1 cellular context compared by ENCODE assay signal in the genomic region with DNA sequence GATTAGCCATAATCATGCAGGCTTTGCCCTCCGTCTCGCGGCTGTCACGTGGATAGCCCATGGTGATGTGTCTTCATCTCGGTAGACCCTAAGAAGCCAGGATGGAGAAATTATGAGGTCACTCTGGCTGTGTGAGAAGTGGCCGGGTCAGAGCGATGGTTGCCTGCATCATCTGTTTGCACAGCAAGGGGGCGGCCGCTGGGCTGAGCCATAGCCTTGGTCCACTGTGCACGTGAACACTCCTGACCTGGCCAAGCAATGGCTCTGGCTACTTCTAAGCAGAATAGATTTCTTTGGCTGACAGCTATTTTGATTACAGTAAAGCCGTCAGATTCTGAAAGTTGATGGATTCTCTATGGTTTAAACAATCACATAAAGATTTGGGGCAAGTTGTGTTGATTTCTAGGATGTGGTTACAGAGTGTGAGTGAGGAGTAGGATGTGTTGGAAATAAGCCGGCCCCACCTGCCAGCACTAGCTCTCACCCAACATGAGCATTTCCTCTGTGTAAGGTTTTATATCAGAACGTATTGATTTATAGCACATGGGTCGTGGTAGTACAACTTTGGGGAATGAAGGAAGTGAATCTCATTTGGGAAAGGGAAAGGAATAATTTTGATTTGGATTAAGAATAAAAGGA.
TF ChIP-seq lines count a peak whose summit lies in the region.

No MANE protein-coding gene starts in this region.

TF ChIP-seq in HepG2, 621 proteins besides CTCF, POLR2A, EP300 and RAD21:
- TF ChIP-seq, protein P1, sequence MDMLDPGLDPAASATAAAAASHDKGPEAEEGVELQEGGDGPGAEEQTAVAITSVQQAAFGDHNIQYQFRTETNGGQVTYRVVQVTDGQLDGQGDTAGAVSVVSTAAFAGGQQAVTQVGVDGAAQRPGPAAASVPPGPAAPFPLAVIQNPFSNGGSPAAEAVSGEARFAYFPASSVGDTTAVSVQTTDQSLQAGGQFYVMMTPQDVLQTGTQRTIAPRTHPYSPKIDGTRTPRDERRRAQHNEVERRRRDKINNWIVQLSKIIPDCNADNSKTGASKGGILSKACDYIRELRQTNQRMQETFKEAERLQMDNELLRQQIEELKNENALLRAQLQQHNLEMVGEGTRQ (IDR thresholded peaks at IDR 0.05; ENCODE audit: low read depth, low read length): 0 out of 2 replicates have a peak, but pooled peaks have one; percentile 16
- TF ChIP-seq, protein P1 (CRISPR knock-in tag; IDR thresholded peaks at IDR 0.05; ENCODE audit: borderline replicate concordance): peak; percentile 41; the same call in 1 of the 2 replicates
- no peak for TF ChIP-seq NR2F6 (IDR thresholded peaks at IDR 0.05)
- peak; percentile 12; the same call in 1 of the 2 replicates for TF ChIP-seq NR2F6 (CRISPR knock-in tag; IDR thresholded peaks at IDR 0.05)
- peak; percentile 35; the same call in 1 of the 2 replicates for TF ChIP-seq FOXA3 (CRISPR knock-in tag; IDR thresholded peaks at IDR 0.05)
- TF ChIP-seq, protein P2, sequence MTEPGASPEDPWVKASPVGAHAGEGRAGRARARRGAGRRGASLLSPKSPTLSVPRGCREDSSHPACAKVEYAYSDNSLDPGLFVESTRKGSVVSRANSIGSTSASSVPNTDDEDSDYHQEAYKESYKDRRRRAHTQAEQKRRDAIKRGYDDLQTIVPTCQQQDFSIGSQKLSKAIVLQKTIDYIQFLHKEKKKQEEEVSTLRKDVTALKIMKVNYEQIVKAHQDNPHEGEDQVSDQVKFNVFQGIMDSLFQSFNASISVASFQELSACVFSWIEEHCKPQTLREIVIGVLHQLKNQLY (CRISPR knock-in tag; IDR thresholded peaks at IDR 0.05): peak; percentile 75; the same call in 1 of the 2 replicates
- 0 out of 2 replicates have a peak, but pooled peaks have one; percentile 14 for TF ChIP-seq ZNF121 (CRISPR knock-in tag; IDR thresholded peaks at IDR 0.05)
- TF ChIP-seq BHLHE40 (IDR thresholded peaks at IDR 0.05; ENCODE audit: low read length): peak; percentile 93
- TF ChIP-seq, protein P3, sequence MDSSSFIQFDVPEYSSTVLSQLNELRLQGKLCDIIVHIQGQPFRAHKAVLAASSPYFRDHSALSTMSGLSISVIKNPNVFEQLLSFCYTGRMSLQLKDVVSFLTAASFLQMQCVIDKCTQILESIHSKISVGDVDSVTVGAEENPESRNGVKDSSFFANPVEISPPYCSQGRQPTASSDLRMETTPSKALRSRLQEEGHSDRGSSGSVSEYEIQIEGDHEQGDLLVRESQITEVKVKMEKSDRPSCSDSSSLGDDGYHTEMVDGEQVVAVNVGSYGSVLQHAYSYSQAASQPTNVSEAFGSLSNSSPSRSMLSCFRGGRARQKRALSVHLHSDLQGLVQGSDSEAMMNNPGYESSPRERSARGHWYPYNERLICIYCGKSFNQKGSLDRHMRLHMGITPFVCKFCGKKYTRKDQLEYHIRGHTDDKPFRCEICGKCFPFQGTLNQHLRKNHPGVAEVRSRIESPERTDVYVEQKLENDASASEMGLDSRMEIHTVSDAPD (CRISPR knock-in tag; IDR thresholded peaks at IDR 0.05): no peak
- TF ChIP-seq ZNF644 (CRISPR knock-in tag; IDR thresholded peaks at IDR 0.05; ENCODE audit: low read depth): peak; percentile 37; the same call in 1 of the 2 replicates
- TF ChIP-seq FOXA1 (IDR thresholded peaks at IDR 0.05): no peak
- peak; percentile 86 for TF ChIP-seq FOXA1 (CRISPR knock-in tag; IDR thresholded peaks at IDR 0.05)
- TF ChIP-seq, protein P4, sequence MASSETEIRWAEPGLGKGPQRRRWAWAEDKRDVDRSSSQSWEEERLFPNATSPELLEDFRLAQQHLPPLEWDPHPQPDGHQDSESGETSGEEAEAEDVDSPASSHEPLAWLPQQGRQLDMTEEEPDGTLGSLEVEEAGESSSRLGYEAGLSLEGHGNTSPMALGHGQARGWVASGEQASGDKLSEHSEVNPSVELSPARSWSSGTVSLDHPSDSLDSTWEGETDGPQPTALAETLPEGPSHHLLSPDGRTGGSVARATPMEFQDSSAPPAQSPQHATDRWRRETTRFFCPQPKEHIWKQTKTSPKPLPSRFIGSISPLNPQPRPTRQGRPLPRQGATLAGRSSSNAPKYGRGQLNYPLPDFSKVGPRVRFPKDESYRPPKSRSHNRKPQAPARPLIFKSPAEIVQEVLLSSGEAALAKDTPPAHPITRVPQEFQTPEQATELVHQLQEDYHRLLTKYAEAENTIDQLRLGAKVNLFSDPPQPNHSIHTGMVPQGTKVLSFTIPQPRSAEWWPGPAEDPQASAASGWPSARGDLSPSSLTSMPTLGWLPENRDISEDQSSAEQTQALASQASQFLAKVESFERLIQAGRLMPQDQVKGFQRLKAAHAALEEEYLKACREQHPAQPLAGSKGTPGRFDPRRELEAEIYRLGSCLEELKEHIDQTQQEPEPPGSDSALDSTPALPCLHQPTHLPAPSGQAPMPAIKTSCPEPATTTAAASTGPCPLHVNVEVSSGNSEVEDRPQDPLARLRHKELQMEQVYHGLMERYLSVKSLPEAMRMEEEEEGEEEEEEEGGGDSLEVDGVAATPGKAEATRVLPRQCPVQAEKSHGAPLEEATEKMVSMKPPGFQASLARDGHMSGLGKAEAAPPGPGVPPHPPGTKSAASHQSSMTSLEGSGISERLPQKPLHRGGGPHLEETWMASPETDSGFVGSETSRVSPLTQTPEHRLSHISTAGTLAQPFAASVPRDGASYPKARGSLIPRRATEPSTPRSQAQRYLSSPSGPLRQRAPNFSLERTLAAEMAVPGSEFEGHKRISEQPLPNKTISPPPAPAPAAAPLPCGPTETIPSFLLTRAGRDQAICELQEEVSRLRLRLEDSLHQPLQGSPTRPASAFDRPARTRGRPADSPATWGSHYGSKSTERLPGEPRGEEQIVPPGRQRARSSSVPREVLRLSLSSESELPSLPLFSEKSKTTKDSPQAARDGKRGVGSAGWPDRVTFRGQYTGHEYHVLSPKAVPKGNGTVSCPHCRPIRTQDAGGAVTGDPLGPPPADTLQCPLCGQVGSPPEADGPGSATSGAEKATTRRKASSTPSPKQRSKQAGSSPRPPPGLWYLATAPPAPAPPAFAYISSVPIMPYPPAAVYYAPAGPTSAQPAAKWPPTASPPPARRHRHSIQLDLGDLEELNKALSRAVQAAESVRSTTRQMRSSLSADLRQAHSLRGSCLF (CRISPR knock-in tag; IDR thresholded peaks at IDR 0.05; ENCODE audit: borderline replicate concordance): no peak
- TF ChIP-seq FOSL2 (CRISPR knock-in tag; IDR thresholded peaks at IDR 0.05): 0 out of 2 replicates have a peak, but pooled peaks have one; percentile 29
- TF ChIP-seq, protein P5, sequence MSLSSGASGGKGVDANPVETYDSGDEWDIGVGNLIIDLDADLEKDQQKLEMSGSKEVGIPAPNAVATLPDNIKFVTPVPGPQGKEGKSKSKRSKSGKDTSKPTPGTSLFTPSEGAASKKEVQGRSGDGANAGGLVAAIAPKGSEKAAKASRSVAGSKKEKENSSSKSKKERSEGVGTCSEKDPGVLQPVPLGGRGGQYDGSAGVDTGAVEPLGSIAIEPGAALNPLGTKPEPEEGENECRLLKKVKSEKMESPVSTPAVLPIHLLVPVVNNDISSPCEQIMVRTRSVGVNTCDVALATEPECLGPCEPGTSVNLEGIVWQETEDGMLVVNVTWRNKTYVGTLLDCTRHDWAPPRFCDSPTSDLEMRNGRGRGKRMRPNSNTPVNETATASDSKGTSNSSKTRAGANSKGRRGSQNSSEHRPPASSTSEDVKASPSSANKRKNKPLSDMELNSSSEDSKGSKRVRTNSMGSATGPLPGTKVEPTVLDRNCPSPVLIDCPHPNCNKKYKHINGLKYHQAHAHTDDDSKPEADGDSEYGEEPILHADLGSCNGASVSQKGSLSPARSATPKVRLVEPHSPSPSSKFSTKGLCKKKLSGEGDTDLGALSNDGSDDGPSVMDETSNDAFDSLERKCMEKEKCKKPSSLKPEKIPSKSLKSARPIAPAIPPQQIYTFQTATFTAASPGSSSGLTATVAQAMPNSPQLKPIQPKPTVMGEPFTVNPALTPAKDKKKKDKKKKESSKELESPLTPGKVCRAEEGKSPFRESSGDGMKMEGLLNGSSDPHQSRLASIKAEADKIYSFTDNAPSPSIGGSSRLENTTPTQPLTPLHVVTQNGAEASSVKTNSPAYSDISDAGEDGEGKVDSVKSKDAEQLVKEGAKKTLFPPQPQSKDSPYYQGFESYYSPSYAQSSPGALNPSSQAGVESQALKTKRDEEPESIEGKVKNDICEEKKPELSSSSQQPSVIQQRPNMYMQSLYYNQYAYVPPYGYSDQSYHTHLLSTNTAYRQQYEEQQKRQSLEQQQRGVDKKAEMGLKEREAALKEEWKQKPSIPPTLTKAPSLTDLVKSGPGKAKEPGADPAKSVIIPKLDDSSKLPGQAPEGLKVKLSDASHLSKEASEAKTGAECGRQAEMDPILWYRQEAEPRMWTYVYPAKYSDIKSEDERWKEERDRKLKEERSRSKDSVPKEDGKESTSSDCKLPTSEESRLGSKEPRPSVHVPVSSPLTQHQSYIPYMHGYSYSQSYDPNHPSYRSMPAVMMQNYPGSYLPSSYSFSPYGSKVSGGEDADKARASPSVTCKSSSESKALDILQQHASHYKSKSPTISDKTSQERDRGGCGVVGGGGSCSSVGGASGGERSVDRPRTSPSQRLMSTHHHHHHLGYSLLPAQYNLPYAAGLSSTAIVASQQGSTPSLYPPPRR (CRISPR knock-in tag; IDR thresholded peaks at IDR 0.05; ENCODE audit: borderline replicate concordance): no peak
- 0 out of 2 replicates have a peak, but pooled peaks have one; percentile 10 for TF ChIP-seq RARA (CRISPR knock-in tag; IDR thresholded peaks at IDR 0.05)
- TF ChIP-seq, protein P6, sequence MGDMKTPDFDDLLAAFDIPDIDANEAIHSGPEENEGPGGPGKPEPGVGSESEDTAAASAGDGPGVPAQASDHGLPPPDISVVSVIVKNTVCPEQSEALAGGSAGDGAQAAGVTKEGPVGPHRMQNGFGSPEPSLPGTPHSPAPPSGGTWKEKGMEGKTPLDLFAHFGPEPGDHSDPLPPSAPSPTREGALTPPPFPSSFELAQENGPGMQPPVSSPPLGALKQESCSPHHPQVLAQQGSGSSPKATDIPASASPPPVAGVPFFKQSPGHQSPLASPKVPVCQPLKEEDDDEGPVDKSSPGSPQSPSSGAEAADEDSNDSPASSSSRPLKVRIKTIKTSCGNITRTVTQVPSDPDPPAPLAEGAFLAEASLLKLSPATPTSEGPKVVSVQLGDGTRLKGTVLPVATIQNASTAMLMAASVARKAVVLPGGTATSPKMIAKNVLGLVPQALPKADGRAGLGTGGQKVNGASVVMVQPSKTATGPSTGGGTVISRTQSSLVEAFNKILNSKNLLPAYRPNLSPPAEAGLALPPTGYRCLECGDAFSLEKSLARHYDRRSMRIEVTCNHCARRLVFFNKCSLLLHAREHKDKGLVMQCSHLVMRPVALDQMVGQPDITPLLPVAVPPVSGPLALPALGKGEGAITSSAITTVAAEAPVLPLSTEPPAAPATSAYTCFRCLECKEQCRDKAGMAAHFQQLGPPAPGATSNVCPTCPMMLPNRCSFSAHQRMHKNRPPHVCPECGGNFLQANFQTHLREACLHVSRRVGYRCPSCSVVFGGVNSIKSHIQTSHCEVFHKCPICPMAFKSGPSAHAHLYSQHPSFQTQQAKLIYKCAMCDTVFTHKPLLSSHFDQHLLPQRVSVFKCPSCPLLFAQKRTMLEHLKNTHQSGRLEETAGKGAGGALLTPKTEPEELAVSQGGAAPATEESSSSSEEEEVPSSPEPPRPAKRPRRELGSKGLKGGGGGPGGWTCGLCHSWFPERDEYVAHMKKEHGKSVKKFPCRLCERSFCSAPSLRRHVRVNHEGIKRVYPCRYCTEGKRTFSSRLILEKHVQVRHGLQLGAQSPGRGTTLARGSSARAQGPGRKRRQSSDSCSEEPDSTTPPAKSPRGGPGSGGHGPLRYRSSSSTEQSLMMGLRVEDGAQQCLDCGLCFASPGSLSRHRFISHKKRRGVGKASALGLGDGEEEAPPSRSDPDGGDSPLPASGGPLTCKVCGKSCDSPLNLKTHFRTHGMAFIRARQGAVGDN (CRISPR knock-in tag; IDR thresholded peaks at IDR 0.05): 0 out of 2 replicates have a peak, but pooled peaks have one; percentile 33
- TF ChIP-seq, protein P7, sequence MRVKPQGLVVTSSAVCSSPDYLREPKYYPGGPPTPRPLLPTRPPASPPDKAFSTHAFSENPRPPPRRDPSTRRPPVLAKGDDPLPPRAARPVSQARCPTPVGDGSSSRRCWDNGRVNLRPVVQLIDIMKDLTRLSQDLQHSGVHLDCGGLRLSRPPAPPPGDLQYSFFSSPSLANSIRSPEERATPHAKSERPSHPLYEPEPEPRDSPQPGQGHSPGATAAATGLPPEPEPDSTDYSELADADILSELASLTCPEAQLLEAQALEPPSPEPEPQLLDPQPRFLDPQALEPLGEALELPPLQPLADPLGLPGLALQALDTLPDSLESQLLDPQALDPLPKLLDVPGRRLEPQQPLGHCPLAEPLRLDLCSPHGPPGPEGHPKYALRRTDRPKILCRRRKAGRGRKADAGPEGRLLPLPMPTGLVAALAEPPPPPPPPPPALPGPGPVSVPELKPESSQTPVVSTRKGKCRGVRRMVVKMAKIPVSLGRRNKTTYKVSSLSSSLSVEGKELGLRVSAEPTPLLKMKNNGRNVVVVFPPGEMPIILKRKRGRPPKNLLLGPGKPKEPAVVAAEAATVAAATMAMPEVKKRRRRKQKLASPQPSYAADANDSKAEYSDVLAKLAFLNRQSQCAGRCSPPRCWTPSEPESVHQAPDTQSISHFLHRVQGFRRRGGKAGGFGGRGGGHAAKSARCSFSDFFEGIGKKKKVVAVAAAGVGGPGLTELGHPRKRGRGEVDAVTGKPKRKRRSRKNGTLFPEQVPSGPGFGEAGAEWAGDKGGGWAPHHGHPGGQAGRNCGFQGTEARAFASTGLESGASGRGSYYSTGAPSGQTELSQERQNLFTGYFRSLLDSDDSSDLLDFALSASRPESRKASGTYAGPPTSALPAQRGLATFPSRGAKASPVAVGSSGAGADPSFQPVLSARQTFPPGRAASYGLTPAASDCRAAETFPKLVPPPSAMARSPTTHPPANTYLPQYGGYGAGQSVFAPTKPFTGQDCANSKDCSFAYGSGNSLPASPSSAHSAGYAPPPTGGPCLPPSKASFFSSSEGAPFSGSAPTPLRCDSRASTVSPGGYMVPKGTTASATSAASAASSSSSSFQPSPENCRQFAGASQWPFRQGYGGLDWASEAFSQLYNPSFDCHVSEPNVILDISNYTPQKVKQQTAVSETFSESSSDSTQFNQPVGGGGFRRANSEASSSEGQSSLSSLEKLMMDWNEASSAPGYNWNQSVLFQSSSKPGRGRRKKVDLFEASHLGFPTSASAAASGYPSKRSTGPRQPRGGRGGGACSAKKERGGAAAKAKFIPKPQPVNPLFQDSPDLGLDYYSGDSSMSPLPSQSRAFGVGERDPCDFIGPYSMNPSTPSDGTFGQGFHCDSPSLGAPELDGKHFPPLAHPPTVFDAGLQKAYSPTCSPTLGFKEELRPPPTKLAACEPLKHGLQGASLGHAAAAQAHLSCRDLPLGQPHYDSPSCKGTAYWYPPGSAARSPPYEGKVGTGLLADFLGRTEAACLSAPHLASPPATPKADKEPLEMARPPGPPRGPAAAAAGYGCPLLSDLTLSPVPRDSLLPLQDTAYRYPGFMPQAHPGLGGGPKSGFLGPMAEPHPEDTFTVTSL (CRISPR knock-in tag; IDR thresholded peaks at IDR 0.05; ENCODE audit: borderline replicate concordance): 0 out of 2 replicates have a peak, but pooled peaks have one; percentile 24
